1 cellular context compared by ENCODE assay signal in genomic region chr3:195154111-195154791, GRCh38.
TF ChIP-seq lines count a peak whose summit lies in the region.

No MANE protein-coding gene starts in this region.

TF ChIP-seq in SK-N-SH, 30 proteins besides CTCF, POLR2A, EP300 and RAD21 (continued from another document):
- TF ChIP-seq TCF12 (IDR thresholded peaks at IDR 0.05) (no peak), YY1 (IDR thresholded peaks at IDR 0.05; ENCODE audit: low read depth) (no peak), GATA2 (CRISPR knock-in tag; IDR thresholded peaks at IDR 0.05) (no peak), GABPA (IDR thresholded peaks at IDR 0.05; ENCODE audit: low read depth) (no peak), EZH2phosphoT487 (IDR thresholded peaks at IDR 0.05; ENCODE audit: borderline replicate concordance, low read depth) (no peak), ZBTB33 (IDR thresholded peaks at IDR 0.05; ENCODE audit: borderline replicate concordance, low read depth) (no peak), POLR2AphosphoS5 (IDR thresholded peaks at IDR 0.05; ENCODE audit: low read depth, low read length) (no peak)
